1 cellular context compared by ENCODE assay signal in genomic region chr3:148990211-148990610, GRCh38.
TF ChIP-seq lines count a peak whose summit lies in the region.

No MANE protein-coding gene starts in this region.

TF ChIP-seq in K562, 482 proteins besides CTCF, POLR2A, EP300 and RAD21 (continued from another document):
- TF ChIP-seq KLF13 (tag; IDR thresholded peaks at IDR 0.05; ENCODE audit: borderline replicate concordance, low read depth) (no peak), ZNF586 (CRISPR knock-in tag; conservative IDR thresholded peaks at IDR 0.05) (no peak), FOS (IDR thresholded peaks at IDR 0.05; ENCODE audit: extremely low read depth, insufficient read length) (no peak), ZBTB9 (CRISPR knock-in tag; IDR thresholded peaks at IDR 0.05) (no peak), SREBF2 (CRISPR knock-in tag; IDR thresholded peaks at IDR 0.05) (no peak), TBP (optimal IDR thresholded peaks at IDR 0.05; ENCODE audit: low read depth, low read length) (no peak), TFE3 (CRISPR knock-in tag; IDR thresholded peaks at IDR 0.05) (no peak), FUS (optimal IDR thresholded peaks at IDR 0.05; ENCODE audit: low read depth, low read length) (no peak), ZBED1 (IDR thresholded peaks at IDR 0.05) (no peak)
